In the genomic region with DNA sequence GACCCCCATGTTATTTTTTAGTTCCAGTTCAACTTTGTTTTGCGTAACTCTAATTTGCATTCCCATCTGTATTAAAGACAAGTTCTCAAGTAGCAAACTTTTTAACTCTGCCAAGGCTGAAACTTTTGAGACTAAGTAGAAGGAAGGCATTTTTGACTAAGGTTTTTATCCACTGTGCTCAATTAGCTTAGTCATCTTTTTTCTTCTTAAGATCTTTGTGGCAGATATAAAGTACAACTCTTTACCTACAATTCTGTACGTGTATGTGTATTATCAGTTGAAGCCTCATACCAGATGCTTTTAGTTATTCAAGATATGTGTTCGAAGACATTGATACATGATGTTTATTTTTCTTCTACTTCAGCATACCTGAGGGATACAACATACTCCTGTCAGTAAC, we compare ENCODE assay signal across 9 cellular contexts.
"Had no signal": no experiment of that assay in that cellular context is flagged by ENCODE, and none has a peak within 500 bp of the region (broad histone marks: within the 10 kb centered on the region; RNA-seq: fewer than 3 reads in every experiment).

No MANE protein-coding gene starts in this region.

- H3K27ac ChIP-seq: esophagus muscularis mucosa, foreskin keratinocyte, heart left ventricle had no signal

- H3K4me3 ChIP-seq: esophagus muscularis mucosa, heart left ventricle had no signal

- H3K9me3 Mint-ChIP-seq: activated naive CD4-positive, alpha-beta T cell treated with anti-CD3 and anti-CD28 coated beads, Interleukin-2, amount 10 ng/mL, durations not matched to agents 7 days and 5 days had no signal

- H3K9me3 ChIP-seq: esophagus muscularis mucosa, heart left ventricle had no signal

- H3K27ac Mint-ChIP-seq: activated naive CD4-positive, alpha-beta T cell treated with anti-CD3 and anti-CD28 coated beads, Interleukin-2, amount 10 ng/mL, durations not matched to agents 7 days and 5 days had no signal

- H3K4me3 Mint-ChIP-seq: activated naive CD4-positive, alpha-beta T cell treated with anti-CD3 and anti-CD28 coated beads, Interleukin-2, amount 10 ng/mL, durations not matched to agents 7 days and 5 days had no signal

- H3K27me3 Mint-ChIP-seq: activated naive CD4-positive, alpha-beta T cell treated with anti-CD3 and anti-CD28 coated beads, Interleukin-2, amount 10 ng/mL, durations not matched to agents 7 days and 5 days had no signal

- H3K27me3 ChIP-seq: esophagus muscularis mucosa, foreskin keratinocyte, heart left ventricle had no signal

- H3K4me1 Mint-ChIP-seq: activated naive CD4-positive, alpha-beta T cell treated with anti-CD3 and anti-CD28 coated beads, Interleukin-2, amount 10 ng/mL, durations not matched to agents 7 days and 5 days had no signal

- DNase-seq: activated naive CD4-positive, alpha-beta T cell treated with anti-CD3 and anti-CD28 coated beads, Interleukin-2, amount 10 ng/mL, durations not matched to agents 7 days and 5 days; anterior cingulate cortex; foreskin keratinocyte; heart left ventricle; islet precursor cell; stimulated activated CD4-positive, alpha-beta T cell treated with anti-CD3 and anti-CD28 coated beads, Interleukin-2, amount 100 ng/mL, for 48 hours; stimulated activated naive CD4-positive, alpha-beta T cell treated with Interleukin-2 at 50 U/mL for 16 hours had no signal

- H3K4me1 ChIP-seq: foreskin keratinocyte, heart left ventricle had no signal

- ATAC-seq: foreskin keratinocyte, heart left ventricle, left lobe of liver had no signal
